In the genomic region with DNA sequence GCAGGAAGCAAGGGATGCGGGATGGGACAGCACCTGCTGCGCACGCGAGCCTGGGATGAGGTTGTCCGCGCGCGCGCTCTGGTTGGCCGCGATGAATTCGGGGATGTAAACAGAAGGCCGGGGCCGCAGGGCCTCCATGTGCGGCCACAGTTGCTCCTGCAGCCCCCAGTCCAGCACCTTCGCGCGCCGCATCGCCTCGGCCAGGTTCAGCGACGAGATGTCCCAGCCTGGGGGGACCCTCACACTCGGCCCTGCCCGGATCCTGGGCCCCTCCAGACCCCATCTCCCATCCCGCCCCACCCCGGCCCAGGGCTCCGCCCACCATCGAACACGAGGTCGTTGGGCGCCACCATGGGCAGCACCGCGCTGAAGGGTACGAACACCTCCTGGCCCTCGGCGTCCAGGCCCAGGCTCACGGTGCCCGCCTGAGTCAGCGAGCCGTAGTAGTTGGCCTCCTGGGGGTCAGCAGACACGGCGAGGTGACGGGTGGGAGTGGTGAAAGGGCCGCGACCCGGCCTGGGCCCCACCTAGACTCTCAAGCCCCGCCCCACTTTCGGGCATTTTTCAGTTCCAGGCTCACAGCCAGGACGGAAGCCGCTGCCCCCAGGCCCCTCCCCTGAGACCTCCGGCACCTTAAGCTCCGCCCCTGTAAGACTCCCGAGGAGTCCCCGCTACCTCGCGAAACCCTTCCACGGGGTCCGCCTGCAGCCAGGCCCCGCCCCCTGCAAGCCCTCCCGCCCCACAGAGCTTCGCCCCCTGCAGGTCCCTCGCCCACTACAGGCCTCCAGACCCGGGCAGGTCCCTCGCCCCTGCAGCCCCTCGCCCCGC, we compare ENCODE assay signal across 8 cellular contexts. TPM values are rescaled to one million over a fixed set of nuclear protein-coding genes. Genes with fewer than 3 reads are reported as not detected.
A peak's percentile ranks its signal among the peaks of the same experiment; 100 is the strongest.
DNase-seq lines count a peak whose midpoint lies in the region; ATAC-seq and TF ChIP-seq lines count a peak whose summit lies in the region.

No MANE protein-coding gene starts in this region.

- no peak for TF ChIP-seq RAD21 in SK-N-SH (IDR thresholded peaks at IDR 0.05; ENCODE audit: low read length)

- intact Hi-C loops in left cardiac atrium (cut with DNase I): no loop called here

- 73% methylated on average over 31 of the region's 67 CpGs for WGBS in SK-N-SH (ENCODE audit: low lambda C conversion rate)

- H3K79me2 ChIP-seq in Karpas-422 (ENCODE audit: low read length): 0 out of 2 replicates have a peak, but pooled peaks cover 3% of the 10 kb centered on the region
- H3K79me2 ChIP-seq in SK-N-SH (ENCODE audit: insufficient read depth): no peaks in the 10 kb centered on the region

- no peak overlapping the region for H3K27ac Mint-ChIP-seq in activated naive CD4-positive, alpha-beta T cell treated with anti-CD3 and anti-CD28 coated beads, Interleukin-2, amount 10 ng/mL, durations not matched to agents 7 days and 5 days

- ATAC-seq in left cardiac atrium (peak; percentile 51 to 58), GM18517 (IDR thresholded peaks at IDR 0.05; ENCODE audit: unreplicated experiment) (no peak)

- no peak overlapping the region for H2AFZ ChIP-seq in Karpas-422 (ENCODE audit: low read length)
- H2AFZ ChIP-seq in SK-N-SH (ENCODE audit: low read depth): no peak overlapping the region

- H3K9ac ChIP-seq in Karpas-422 (ENCODE audit: low read length) (no peak overlapping the region; the same call in 1 of the 2 replicates), SK-N-SH (no peak overlapping the region), rectal smooth muscle tissue (ENCODE audit: low read length) (no peak overlapping the region)

- H4K20me1 ChIP-seq in Karpas-422 (ENCODE audit: insufficient read depth, low read depth, low read length) (no peaks in the 10 kb centered on the region), SK-N-SH (ENCODE audit: insufficient read depth) (no peaks in the 10 kb centered on the region)

- H3K4me3 ChIP-seq in Karpas-422 (ENCODE audit: low read length): peak overlapping the region; percentile 54; the same call in 1 of the 2 replicates
- peak overlapping the region; percentile 49 to 65; a peak in 3 of 4 replicates for H3K4me3 ChIP-seq in SK-N-SH (ENCODE audit: low read depth in 2 of 2, low read length in 1 of 2)
- peak overlapping the region; percentile 65 for H3K4me3 ChIP-seq in rectal smooth muscle tissue (ENCODE audit: low read length)

- no peak for TF ChIP-seq CTCF in SK-N-SH (IDR thresholded peaks at IDR 0.05)

- H3K27me3 Mint-ChIP-seq in activated naive CD4-positive, alpha-beta T cell treated with anti-CD3 and anti-CD28 coated beads, Interleukin-2, amount 10 ng/mL, durations not matched to agents 7 days and 5 days: peaks cover 18% of the 10 kb centered on the region

- no peaks in the 10 kb centered on the region for H3K36me3 ChIP-seq in Karpas-422 (ENCODE audit: insufficient read depth, low read length)
- peaks cover 0 to 6% of the 10 kb centered on the region in 2 experiments for H3K36me3 ChIP-seq in SK-N-SH (replicated peaks in 1 of 2; ENCODE audit: control insufficient read depth in 1 of 2, insufficient read depth in 2 of 2, low read length in 1 of 2)
- no peaks in the 10 kb centered on the region for H3K36me3 ChIP-seq in rectal smooth muscle tissue (ENCODE audit: control insufficient read depth, insufficient read depth, low read length)

- H3K4me1 Mint-ChIP-seq in activated naive CD4-positive, alpha-beta T cell treated with anti-CD3 and anti-CD28 coated beads, Interleukin-2, amount 10 ng/mL, durations not matched to agents 7 days and 5 days: peaks cover 30% of the 10 kb centered on the region

- H3K4me2 ChIP-seq in Karpas-422 (ENCODE audit: low read depth, low read length, poor library complexity, severe bottlenecking): peak overlapping the region; percentile 67
- H3K4me2 ChIP-seq in SK-N-SH: peak overlapping the region; percentile 63; the same call in 1 of the 2 replicates

- POLR2A ChIA-PET in SK-N-SH (lab: Yijun Ruan, JAX): interaction anchor here (0.9 kb wide), 1 partner anchor 20 kb away, joined by 3 read pairs; no protein-coding TSS in a partner anchor

- no peaks in the 10 kb centered on the region for H3K9me3 Mint-ChIP-seq in activated naive CD4-positive, alpha-beta T cell treated with anti-CD3 and anti-CD28 coated beads, Interleukin-2, amount 10 ng/mL, durations not matched to agents 7 days and 5 days

- H3F3A ChIP-seq in SK-N-SH (replicated peaks; ENCODE audit: insufficient read depth): peaks cover 17% of the 10 kb centered on the region

- H3K4me3 Mint-ChIP-seq in activated naive CD4-positive, alpha-beta T cell treated with anti-CD3 and anti-CD28 coated beads, Interleukin-2, amount 10 ng/mL, durations not matched to agents 7 days and 5 days: peak overlapping the region; percentile 69

- H3K27ac ChIP-seq in Karpas-422 (ENCODE audit: low read length) (no peak overlapping the region), SK-N-SH (ENCODE audit: low read depth in 2 of 2, low read length in 1 of 2) (peak overlapping the region in 1 of 2 experiments; percentile 60; a peak in 1 of 4 replicates), rectal smooth muscle tissue (ENCODE audit: low read depth, low read length) (no peak overlapping the region)

- H3K9me2 ChIP-seq in Karpas-422 (replicated peaks; ENCODE audit: insufficient read depth, low read length) (no peaks in the 10 kb centered on the region), SK-N-SH (no peaks in the 10 kb centered on the region)

- CTCF ChIA-PET in SK-N-SH (lab: Yijun Ruan, JAX): interaction anchor here (1.0 to 2.7 kb wide), 3 partner anchors 14 to 25 kb away, joined by 3 to 9 read pairs (median 8); partner anchors contain the start of gene SSBP4
- CTCF ChIA-PET in activated naive CD4-positive, alpha-beta T cell treated with anti-CD3 and anti-CD28 coated beads, Interleukin-2, amount 10 ng/mL, durations not matched to agents 7 days and 5 days (lab: Charles Lee): no interaction called here

- H3K27me3 ChIP-seq in Karpas-422 (ENCODE audit: low read length) (no peaks in the 10 kb centered on the region), SK-N-SH (ENCODE audit: insufficient read depth) (no peaks in the 10 kb centered on the region), rectal smooth muscle tissue (ENCODE audit: control insufficient read depth, insufficient read depth, low read length) (peaks cover 3% of the 10 kb centered on the region)

- DNase-seq in AG08396 (ENCODE audit: low spot score) (peak; percentile 88), GM19238 (ENCODE audit: insufficient read length, low spot score) (peak; percentile 97), Karpas-422 (peak; percentile 93), SK-N-SH (peak; percentile 95), left cardiac atrium (peak; percentile 90)
- peak; percentile 85 for DNase-seq in activated naive CD4-positive, alpha-beta T cell treated with anti-CD3 and anti-CD28 coated beads, Interleukin-2, amount 10 ng/mL, durations not matched to agents 7 days and 5 days

- H3K4me1 ChIP-seq in Karpas-422 (ENCODE audit: low read length): peaks cover 45% of the 10 kb centered on the region
- H3K4me1 ChIP-seq in SK-N-SH (ENCODE audit: control insufficient read depth in 1 of 2, insufficient read depth in 2 of 2, low read depth in 1 of 2, low read length in 1 of 2): peaks cover 0 to 31% of the 10 kb centered on the region in 2 experiments; a peak in 2 of 4 replicates
- peaks cover 3% of the 10 kb centered on the region for H3K4me1 ChIP-seq in rectal smooth muscle tissue (ENCODE audit: control insufficient read depth, insufficient read depth, low read length)

- peaks cover 9% of the 10 kb centered on the region for H3K36me3 Mint-ChIP-seq in activated naive CD4-positive, alpha-beta T cell treated with anti-CD3 and anti-CD28 coated beads, Interleukin-2, amount 10 ng/mL, durations not matched to agents 7 days and 5 days

- H3K9me3 ChIP-seq in Karpas-422 (ENCODE audit: low read length): no peaks in the 10 kb centered on the region
- H3K9me3 ChIP-seq in SK-N-SH: no peaks in the 10 kb centered on the region

- no peak for TF ChIP-seq EP300 in SK-N-SH (IDR thresholded peaks at IDR 0.05; ENCODE audit: borderline replicate concordance in 1 of 2, low read depth in 1 of 2, low read length in 1 of 2)

TF ChIP-seq in SK-N-SH, 30 proteins besides CTCF, POLR2A, EP300 and RAD21 (continues in another document):
- peak; percentile 43; the same call in 1 of the 2 replicates for TF ChIP-seq NFIC (IDR thresholded peaks at IDR 0.05; ENCODE audit: borderline replicate concordance)
- TF ChIP-seq FOXJ3 (CRISPR knock-in tag; IDR thresholded peaks at IDR 0.05): no peak
- 0 out of 2 replicates have a peak, but pooled peaks have one; percentile 13 for TF ChIP-seq POLR2AphosphoS5 (IDR thresholded peaks at IDR 0.05; ENCODE audit: low read depth, low read length)
- 0 out of 2 replicates have a peak, but pooled peaks have one; percentile 37 for TF ChIP-seq MXI1 (IDR thresholded peaks at IDR 0.05; ENCODE audit: low read depth, low read length)

RNA-seq across cellular contexts. Expression of gene ISYNA1, which starts 1.1 kb away (rescaled TPM):
- 4.1 and 10.0 TPM in 2 replicates for total RNA-seq in Karpas-422 (2014; rRNA removed; shearing (Covaris generic); ENCODE audit: low replicate concordance)
- 48.0 and 49.4 TPM in 2 replicates for polyA plus RNA-seq in SK-N-SH (2012; rRNA removed)
- 10.9 and 17.3 TPM in 2 replicates for polyA plus RNA-seq in SK-N-SH (2012; cell fraction: cytosol; rRNA removed)
- polyA plus RNA-seq in SK-N-SH (2012; cell fraction: nucleus; rRNA removed): 216 and 280 TPM in 2 replicates
- 10 to 100 TPM; 29.2 to 44.6 TPM for total RNA-seq in left cardiac atrium

RNA-seq across cellular contexts. Expression of gene SSBP4, which starts 17.7 kb away (rescaled TPM):
- total RNA-seq in Karpas-422 (2014; rRNA removed; shearing (Covaris generic); ENCODE audit: low replicate concordance): 22.5 and 73.2 TPM in 2 replicates
- polyA plus RNA-seq in SK-N-SH (2012; rRNA removed): 22.5 and 24.9 TPM in 2 replicates
- polyA plus RNA-seq in SK-N-SH (2012; cell fraction: cytosol; rRNA removed): 12.4 and 23.4 TPM in 2 replicates
- polyA plus RNA-seq in SK-N-SH (2012; cell fraction: nucleus; rRNA removed): 89.0 and 178 TPM in 2 replicates
- total RNA-seq in left cardiac atrium: 10 to 100 TPM; 37.4 to 49.3 TPM

RNA-seq across cellular contexts. Expression of gene LRRC25, which starts 39.4 kb away (rescaled TPM):
- 1.6 and 2.2 TPM in 2 replicates for total RNA-seq in Karpas-422 (2014; rRNA removed; shearing (Covaris generic); ENCODE audit: low replicate concordance)
- not detected in 2 replicates for polyA plus RNA-seq in SK-N-SH (2012; rRNA removed)
- polyA plus RNA-seq in SK-N-SH (2012; cell fraction: cytosol; rRNA removed): not detected in 2 replicates
- not detected in 2 replicates for polyA plus RNA-seq in SK-N-SH (2012; cell fraction: nucleus; rRNA removed)
- 1 to 10 TPM; 4.9 to 8.7 TPM for total RNA-seq in left cardiac atrium

RNA-seq across cellular contexts. Expression of gene GDF15, which starts 50.9 kb away (rescaled TPM):
- 0.97 TPM in 1 of 2 replicates, not detected in the other for total RNA-seq in Karpas-422 (2014; rRNA removed; shearing (Covaris generic); ENCODE audit: low replicate concordance)
- polyA plus RNA-seq in SK-N-SH (2012; rRNA removed): 74.1 and 129 TPM in 2 replicates
- 48.5 and 76.8 TPM in 2 replicates for polyA plus RNA-seq in SK-N-SH (2012; cell fraction: cytosol; rRNA removed)
- 193 and 251 TPM in 2 replicates for polyA plus RNA-seq in SK-N-SH (2012; cell fraction: nucleus; rRNA removed)
- 1 to 10 TPM in 1 of 2 donors, under 1 TPM in 1; 0.50 to 1.5 TPM for total RNA-seq in left cardiac atrium
